ENCODE assay signal across 9 cellular contexts in the genomic region with DNA sequence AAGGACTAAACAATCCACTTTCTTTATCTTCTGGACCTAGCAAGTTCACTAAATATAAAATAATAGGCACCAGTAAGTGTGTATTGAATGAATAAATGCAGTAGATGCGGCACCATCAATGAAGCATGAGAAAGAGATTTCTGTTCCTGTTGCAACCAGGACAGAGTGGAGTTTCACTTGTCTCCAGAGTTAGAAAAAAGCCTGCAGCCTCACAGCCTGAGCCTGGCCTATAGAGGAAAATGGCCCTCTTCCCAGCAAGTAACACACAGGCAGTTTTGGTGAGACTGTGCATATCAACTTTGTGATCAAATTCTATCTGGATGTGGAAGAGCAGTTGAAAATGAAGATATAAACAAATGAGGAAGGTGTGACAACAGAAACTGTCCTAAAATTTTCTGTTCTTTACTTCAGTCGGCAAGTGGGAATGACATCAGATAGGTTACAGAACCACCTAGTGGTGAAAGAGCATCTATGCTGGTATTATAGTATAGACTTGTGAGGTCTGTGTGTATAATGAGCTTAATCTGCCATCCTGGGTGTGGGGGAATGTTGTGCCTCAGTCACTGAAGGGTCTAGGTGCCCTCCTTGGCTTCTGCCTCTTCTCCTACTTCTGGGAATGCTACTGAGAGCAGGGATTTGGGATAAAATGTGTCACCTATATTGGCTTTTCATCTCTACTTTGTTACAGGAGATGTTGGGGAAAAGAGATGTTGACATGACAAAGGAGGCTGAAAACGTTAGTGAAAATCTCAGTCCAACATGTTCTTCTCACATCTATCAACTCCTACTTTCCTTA. TPM values are rescaled to one million over a fixed set of nuclear protein-coding genes. Genes with fewer than 3 reads are reported as not detected.
A peak's percentile ranks its signal among the peaks of the same experiment; 100 is the strongest.
DNase-seq lines count a peak whose midpoint lies in the region; ATAC-seq and TF ChIP-seq lines count a peak whose summit lies in the region.
"Had no signal": no experiment of that assay in that cellular context is flagged by ENCODE, and none has a peak within 500 bp of the region (broad histone marks: within the 10 kb centered on the region; RNA-seq: fewer than 3 reads in every experiment).

No MANE protein-coding gene starts in this region.

- ATAC-seq in GM18519 (IDR thresholded peaks at IDR 0.05; ENCODE audit: low FRiP score, unreplicated experiment) (peak; percentile 99), HG02884 (IDR thresholded peaks at IDR 0.05; ENCODE audit: unreplicated experiment) (peak; percentile 98), heart left ventricle (peak; percentile 51 to 77 (median 62))

- peak overlapping the region in 9 of 11 experiments; percentile 1 to 48 (median 33); a peak in 13 of 22 replicates for H3K4me2 ChIP-seq in BLaER1 treated with 17β-estradiol and CSF1 and Interleukin-3, amounts not matched to agents 10 nM and 100 nM
- no peak overlapping the region for H3K4me2 ChIP-seq in smooth muscle cell

- no peak for TF ChIP-seq POLR2A in heart left ventricle (IDR thresholded peaks at IDR 0.05)

- intact Hi-C loops in heart left ventricle (cut with DNase I), result loop anchor here in 5 of 10 donors (5.0 to 10.0 kb wide), 7 partner anchors 307 to 1217 kb away; partner anchors contain the start of gene NR3C1 (in 2 of the 5)

- DNase-seq in NCI-H1694 (lab: John Stamatoyannopoulos, UW) (peak; percentile 66), heart left ventricle (no peak), smooth muscle cell (lab: John Stamatoyannopoulos, UW; ENCODE audit: unreplicated experiment) (no peak)
- DNase-seq in stimulated activated CD4-positive, alpha-beta T cell treated with anti-CD3 and anti-CD28 coated beads, Interleukin-4, amount 100 ng/mL, for 1 hour, result no peak

- 30 to 36% (median 34%) methylated on average over 3 of the region's 3 CpGs for WGBS in heart left ventricle, 4 donors
- 50% methylated on average over 3 of the region's 3 CpGs for WGBS in smooth muscle cell (ENCODE audit: low lambda C conversion rate)

- no peaks in the 10 kb centered on the region for H4K20me1 ChIP-seq in BLaER1 treated with 17β-estradiol and CSF1 and Interleukin-3, amounts not matched to agents 10 nM and 100 nM
- no peaks in the 10 kb centered on the region for H4K20me1 ChIP-seq in smooth muscle cell (ENCODE audit: low read depth)

- peak; percentile 60 for TF ChIP-seq CTCF in WI38 (IDR thresholded peaks at IDR 0.05; ENCODE audit: low read depth, low read length)
- TF ChIP-seq CTCF in heart left ventricle (IDR thresholded peaks at IDR 0.05), result peak; percentile 36 to 78 (median 64)
- TF ChIP-seq CTCF in smooth muscle cell (IDR thresholded peaks at IDR 0.05; ENCODE audit: borderline replicate concordance, insufficient read depth, poor library complexity, severe bottlenecking), result peak; percentile 64

- H3K9me3 ChIP-seq in BLaER1 treated with 17β-estradiol and CSF1 and Interleukin-3, amounts not matched to agents 10 nM and 100 nM (replicated peaks in 1 of 11), result no peaks in the 10 kb centered on the region
- H3K9me3 ChIP-seq in heart left ventricle, result no peaks in the 10 kb centered on the region
- no peaks in the 10 kb centered on the region for H3K9me3 ChIP-seq in smooth muscle cell (replicated peaks; ENCODE audit: low read depth)

- no peak overlapping the region for H3K4me3 ChIP-seq in BLaER1 treated with 17β-estradiol and CSF1 and Interleukin-3, amounts not matched to agents 10 nM and 100 nM
- H3K4me3 ChIP-seq in WI38 (ENCODE audit: low read depth, low read length) (no peak overlapping the region), heart left ventricle (no peak overlapping the region), smooth muscle cell (no peak overlapping the region)
- H3K4me3 ChIP-seq: skin epidermis had no signal

- peak overlapping the region in 8 of 11 experiments; percentile 9 to 70 (median 56); a peak in 11 of 22 replicates for H3K27ac ChIP-seq in BLaER1 treated with 17β-estradiol and CSF1 and Interleukin-3, amounts not matched to agents 10 nM and 100 nM
- no peak overlapping the region for H3K27ac ChIP-seq in heart left ventricle
- H3K27ac ChIP-seq in smooth muscle cell (ENCODE audit: low read depth), result no peak overlapping the region
- H3K27ac ChIP-seq: skin epidermis had no signal

- H3K9ac ChIP-seq in BLaER1 treated with 17β-estradiol and CSF1 and Interleukin-3, amounts not matched to agents 10 nM and 100 nM, result peak overlapping the region in 3 of 11 experiments; percentile 19 to 34 (median 20); a peak in 2 of 22 replicates
- no peak overlapping the region for H3K9ac ChIP-seq in smooth muscle cell (ENCODE audit: low read depth)

- no peaks in the 10 kb centered on the region for H3K36me3 ChIP-seq in BLaER1 treated with 17β-estradiol and CSF1 and Interleukin-3, amounts not matched to agents 10 nM and 100 nM
- H3K36me3 ChIP-seq in heart left ventricle, result no peaks in the 10 kb centered on the region
- no peaks in the 10 kb centered on the region for H3K36me3 ChIP-seq in smooth muscle cell (ENCODE audit: low read depth)

- H3K79me2 ChIP-seq in smooth muscle cell (ENCODE audit: low read depth), result no peaks in the 10 kb centered on the region

- no peaks in the 10 kb centered on the region for H3K27me3 ChIP-seq in BLaER1 treated with 17β-estradiol and CSF1 and Interleukin-3, amounts not matched to agents 10 nM and 100 nM
- H3K27me3 ChIP-seq in heart left ventricle (no peaks in the 10 kb centered on the region), smooth muscle cell (ENCODE audit: low read depth) (no peaks in the 10 kb centered on the region)

- peaks cover 12 to 18% (median 16%) of the 10 kb centered on the region in 10 experiments; a peak in 17 of 20 replicates for H3K4me1 ChIP-seq in BLaER1 treated with 17β-estradiol and CSF1 and Interleukin-3, amounts not matched to agents 10 nM and 100 nM
- peaks cover 0 to 34% (median 11%) of the 10 kb centered on the region in 12 donors for H3K4me1 ChIP-seq in heart left ventricle
- peaks cover 9% of the 10 kb centered on the region for H3K4me1 ChIP-seq in smooth muscle cell (ENCODE audit: low read depth)

- no peak overlapping the region for H2AFZ ChIP-seq in smooth muscle cell (ENCODE audit: low read depth)

- peaks cover 4% of the 10 kb centered on the region for H3F3A ChIP-seq in smooth muscle cell (ENCODE audit: low read depth)

RNA-seq across cellular contexts. Expression of gene YIPF5, which starts 28.2 kb away (rescaled TPM):
- total RNA-seq in heart left ventricle (10 to 100 TPM; 18.2 to 43.9 (median 31.0) TPM), smooth muscle cell (192 and 283 TPM in 2 replicates)
- polyA plus RNA-seq in heart left ventricle (10 to 100 TPM in 1 of 2 donors, 1 to 10 TPM in 1; 4.1 to 24.9 TPM), smooth muscle cell (159 and 215 TPM in 2 replicates)

RNA-seq across cellular contexts. Expression of gene KCTD16, which starts 28.4 kb away (rescaled TPM):
- total RNA-seq in heart left ventricle (under 1 TPM in 8 of 9 donors, not detected in 1; 0.02 to 0.32 (median 0.12) TPM), smooth muscle cell (11.1 and 13.4 TPM in 2 replicates)
- polyA plus RNA-seq in heart left ventricle (not detected), smooth muscle cell (1.5 and 1.6 TPM in 2 replicates)

Comparison
In these comparisons a context has a peak if more than half of its experiments do, and no peak if none do; other contexts are left out.
1. H3K27ac ChIP-seq: peak in BLaER1 treated with 17β-estradiol and CSF1 and Interleukin-3, amounts not matched to agents 10 nM and 100 nM (8 of 11); none in heart left ventricle (0 of 12) and smooth muscle cell (single experiment).
2. Peak in every context shown above with its lines, with median percentiles within 50 percentile points of each other: ATAC-seq and CTCF ChIP-seq.